In the genomic region with DNA sequence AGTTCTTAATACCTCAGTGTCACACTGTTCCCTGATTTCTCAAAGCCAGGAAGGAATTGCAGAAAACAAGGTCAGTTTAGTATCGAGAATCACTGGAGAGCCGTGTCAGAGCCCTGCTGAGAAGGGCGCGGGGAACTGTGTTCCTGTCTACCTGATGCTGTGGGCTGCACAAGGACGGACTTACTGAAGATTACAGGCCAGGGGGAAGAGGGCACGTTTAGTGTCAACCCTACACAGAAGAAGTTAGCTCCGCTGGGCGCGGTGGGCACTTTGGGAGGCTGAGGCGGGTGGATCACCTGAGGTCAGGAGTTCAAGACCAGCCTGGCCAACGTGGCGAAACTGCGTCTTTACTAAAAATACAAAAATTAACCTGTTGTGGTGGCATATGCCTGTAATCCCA, we compare ENCODE assay signal across 17 cellular contexts.
"Had no signal": no experiment of that assay in that cellular context is flagged by ENCODE, and none has a peak within 500 bp of the region (broad histone marks: within the 10 kb centered on the region; RNA-seq: fewer than 3 reads in every experiment).

No MANE protein-coding gene starts in this region.

- H3K4me3 ChIP-seq: left ventricle myocardium inferior, ovary, thyroid gland had no signal

- H3K27me3 ChIP-seq: brain microvascular endothelial cell, ovary, thyroid gland had no signal

- H3K9me3 Mint-ChIP-seq: activated naive CD8-positive, alpha-beta T cell treated with anti-CD3 and anti-CD28 coated beads, Interleukin-2, amount 10 ng/mL, durations not matched to agents 7 days and 5 days; T-helper 2 cell treated with Interferon-gamma antibody and Interleukin-4, amounts not matched to agents 5 μg/mL and 100 μg/mL, for 36 hours had no signal

- H3K36me3 ChIP-seq: brain microvascular endothelial cell, left ventricle myocardium inferior, ovary, thyroid gland had no signal

- H3K9me3 ChIP-seq: left ventricle myocardium inferior, ovary, thyroid gland had no signal

- H3K27ac Mint-ChIP-seq: activated CD8-positive, alpha-beta T cell treated with anti-CD3 and anti-CD28 coated beads for 36 hours; activated naive CD8-positive, alpha-beta T cell treated with anti-CD3 and anti-CD28 coated beads, Interleukin-2, amount 10 ng/mL, durations not matched to agents 7 days and 5 days; activated T-helper 17 cell treated with anti-CD3 and anti-CD28 coated beads, Interleukin-2, amount 50 U/mL, for 72 hours; stimulated activated naive B cell treated with anti-CD40 and anti-IgM and Interleukin-4, amounts not matched to agents 10 μg/mL and 1 μg/mL and 100 μg/mL, for 72 hours; T-helper 2 cell treated with Interferon-gamma antibody and Interleukin-4, amounts not matched to agents 5 μg/mL and 100 μg/mL, for 36 hours had no signal

- H3K4me3 Mint-ChIP-seq: activated CD8-positive, alpha-beta T cell treated with anti-CD3 and anti-CD28 coated beads for 36 hours; activated naive CD8-positive, alpha-beta T cell treated with anti-CD3 and anti-CD28 coated beads, Interleukin-2, amount 10 ng/mL, durations not matched to agents 7 days and 5 days; activated T-helper 17 cell treated with anti-CD3 and anti-CD28 coated beads, Interleukin-2, amount 50 U/mL, for 72 hours; stimulated activated naive B cell treated with anti-CD40 and anti-IgM and Interleukin-4, amounts not matched to agents 10 μg/mL and 1 μg/mL and 100 μg/mL, for 72 hours; T-helper 2 cell treated with Interferon-gamma antibody and Interleukin-4, amounts not matched to agents 5 μg/mL and 100 μg/mL, for 36 hours had no signal

- H3K4me1 Mint-ChIP-seq: stimulated activated naive B cell treated with anti-CD40 and anti-IgM and Interleukin-4, amounts not matched to agents 10 μg/mL and 1 μg/mL and 100 μg/mL, for 72 hours had no signal

- H3K36me3 Mint-ChIP-seq: stimulated activated naive B cell treated with anti-CD40 and anti-IgM and Interleukin-4, amounts not matched to agents 10 μg/mL and 1 μg/mL and 100 μg/mL, for 72 hours had no signal

- H3K27me3 Mint-ChIP-seq: activated CD8-positive, alpha-beta T cell treated with anti-CD3 and anti-CD28 coated beads for 36 hours; activated naive CD8-positive, alpha-beta T cell treated with anti-CD3 and anti-CD28 coated beads, Interleukin-2, amount 10 ng/mL, durations not matched to agents 7 days and 5 days; activated T-helper 17 cell treated with anti-CD3 and anti-CD28 coated beads, Interleukin-2, amount 50 U/mL, for 72 hours had no signal

- H3K27ac ChIP-seq: brain microvascular endothelial cell, epithelial cell of prostate, left ventricle myocardium inferior, ovary, thyroid gland had no signal

- DNase-seq: activated CD4-positive, CD25-positive, alpha-beta regulatory T cell; activated naive CD4-positive, alpha-beta T cell; activated naive CD8-positive, alpha-beta T cell treated with anti-CD3 and anti-CD28 coated beads, Interleukin-2, amount 10 ng/mL, durations not matched to agents 7 days and 5 days; activated T-cell treated with anti-CD3 and anti-CD28 coated beads, Interleukin-2, amount 50 U/mL, for 1 hour; cortex of kidney; effector memory CD4-positive, alpha-beta T cell; left ventricle myocardium inferior; mammary epithelial cell; ovary; stimulated activated naive B cell treated with anti-CD40 and anti-IgM and Interleukin-4, amounts not matched to agents 10 μg/mL and 1 μg/mL and 100 μg/mL, for 72 hours; thyroid gland had no signal

- H3K4me1 ChIP-seq: thyroid gland had no signal

- ATAC-seq: activated T-helper 17 cell treated with anti-CD3 and anti-CD28 coated beads, Interleukin-2, amount 50 U/mL, for 72 hours; sciatic nerve had no signal
